Comparison of ENCODE assay signal across 8 cellular contexts in the genomic region with DNA sequence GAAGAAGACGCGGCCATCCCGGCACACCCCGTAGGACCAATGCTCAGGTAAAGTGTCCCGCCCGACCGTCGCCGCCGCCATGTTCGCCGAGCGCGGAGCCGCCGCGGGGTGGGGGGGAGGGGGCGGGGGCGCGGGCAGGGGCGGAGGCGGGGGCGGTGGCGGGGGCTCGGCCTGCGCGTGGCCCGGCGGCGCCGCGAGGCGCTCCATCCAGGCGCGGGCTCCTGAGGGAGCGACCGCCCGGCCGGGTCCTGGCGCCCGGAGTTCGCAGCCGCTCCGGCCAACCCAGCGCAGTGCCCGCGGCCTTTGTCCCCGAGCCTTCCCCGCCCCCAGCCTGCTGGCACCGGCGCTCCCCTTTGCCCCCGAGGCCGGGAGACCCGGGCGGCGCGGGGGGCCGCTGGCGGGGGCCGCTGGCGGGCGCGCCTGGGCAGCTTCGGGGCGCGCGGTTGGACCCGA. TPM values are rescaled to one million over a fixed set of nuclear protein-coding genes. Genes with fewer than 3 reads are reported as not detected.
DNase-seq lines count a peak whose midpoint lies in the region; ATAC-seq lines count a peak whose summit lies in the region.

A gene with protein sequence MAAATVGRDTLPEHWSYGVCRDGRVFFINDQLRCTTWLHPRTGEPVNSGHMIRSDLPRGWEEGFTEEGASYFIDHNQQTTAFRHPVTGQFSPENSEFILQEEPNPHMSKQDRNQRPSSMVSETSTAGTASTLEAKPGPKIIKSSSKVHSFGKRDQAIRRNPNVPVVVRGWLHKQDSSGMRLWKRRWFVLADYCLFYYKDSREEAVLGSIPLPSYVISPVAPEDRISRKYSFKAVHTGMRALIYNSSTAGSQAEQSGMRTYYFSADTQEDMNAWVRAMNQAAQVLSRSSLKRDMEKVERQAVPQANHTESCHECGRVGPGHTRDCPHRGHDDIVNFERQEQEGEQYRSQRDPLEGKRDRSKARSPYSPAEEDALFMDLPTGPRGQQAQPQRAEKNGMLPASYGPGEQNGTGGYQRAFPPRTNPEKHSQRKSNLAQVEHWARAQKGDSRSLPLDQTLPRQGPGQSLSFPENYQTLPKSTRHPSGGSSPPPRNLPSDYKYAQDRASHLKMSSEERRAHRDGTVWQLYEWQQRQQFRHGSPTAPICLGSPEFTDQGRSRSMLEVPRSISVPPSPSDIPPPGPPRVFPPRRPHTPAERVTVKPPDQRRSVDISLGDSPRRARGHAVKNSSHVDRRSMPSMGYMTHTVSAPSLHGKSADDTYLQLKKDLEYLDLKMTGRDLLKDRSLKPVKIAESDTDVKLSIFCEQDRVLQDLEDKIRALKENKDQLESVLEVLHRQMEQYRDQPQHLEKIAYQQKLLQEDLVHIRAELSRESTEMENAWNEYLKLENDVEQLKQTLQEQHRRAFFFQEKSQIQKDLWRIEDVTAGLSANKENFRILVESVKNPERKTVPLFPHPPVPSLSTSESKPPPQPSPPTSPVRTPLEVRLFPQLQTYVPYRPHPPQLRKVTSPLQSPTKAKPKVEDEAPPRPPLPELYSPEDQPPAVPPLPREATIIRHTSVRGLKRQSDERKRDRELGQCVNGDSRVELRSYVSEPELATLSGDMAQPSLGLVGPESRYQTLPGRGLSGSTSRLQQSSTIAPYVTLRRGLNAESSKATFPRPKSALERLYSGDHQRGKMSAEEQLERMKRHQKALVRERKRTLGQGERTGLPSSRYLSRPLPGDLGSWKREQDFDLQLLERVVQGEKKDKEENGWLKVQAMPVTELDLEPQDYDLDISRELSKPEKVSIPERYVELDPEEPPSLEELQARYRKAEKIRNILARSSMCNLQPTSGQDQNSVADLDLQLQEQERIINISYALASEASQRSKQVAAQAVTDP (minus strand): TSS at position 94 of the 453 bp plus-strand sequence. CDS start 13 bp downstream, at position 81.

- H3K9me3 Mint-ChIP-seq in activated CD4-positive, alpha-beta T cell treated with anti-CD3 and anti-CD28 coated beads for 36 hours (ENCODE audit: low read depth), result no peaks in the 10 kb centered on the region
- no peaks in the 10 kb centered on the region for H3K9me3 Mint-ChIP-seq in T-helper 1 cell treated with Interleukin-12 subunit alpha and Interleukin-12 subunit beta and Interleukin-4 antibody, amounts not matched to agents 30 μg/mL and 1 μg/mL, for 36 hours
- H3K9me3 Mint-ChIP-seq in naive B cell, result no peaks in the 10 kb centered on the region

- ATAC-seq in activated CD4-positive, alpha-beta T cell treated with anti-CD3 and anti-CD28 coated beads for 36 hours, result peak; percentile 41
- ATAC-seq in naive B cell (ENCODE audit: low read depth in 2 of 2) (peak; percentile 30 to 38), GM18519 (IDR thresholded peaks at IDR 0.05; ENCODE audit: low FRiP score, unreplicated experiment) (no peak)

- intact Hi-C loops in activated CD4-positive, alpha-beta T cell treated with anti-CD3 and anti-CD28 coated beads for 36 hours (cut with DNase I, micrococcal nuclease), result loop anchor here (2.0 to 5.0 kb wide), 2 partner anchors 62 to 192 kb away; a partner anchor contains a TSS

- peak; percentile 29 for DNase-seq in activated CD4-positive, alpha-beta T cell treated with anti-CD3 and anti-CD28 coated beads for 36 hours
- no peak for DNase-seq in activated CD4-positive, alpha-beta T cell treated with anti-CD3 and anti-CD28 coated beads for 1 hour
- DNase-seq in epithelial cell of prostate (ENCODE audit: low read depth, low spot score) (no peak), naive B cell (no peak), EL (no peak), H4 (ENCODE audit: low spot score) (no peak)

- POLR2A ChIA-PET in activated CD4-positive, alpha-beta T cell treated with anti-CD3 and anti-CD28 coated beads for 36 hours (lab: Charles Lee), result interaction anchor here (1.0 kb wide), 1 partner anchor 64 kb away, joined by 3 read pairs; no protein-coding TSS in a partner anchor

- H3K36me3 Mint-ChIP-seq in activated CD4-positive, alpha-beta T cell treated with anti-CD3 and anti-CD28 coated beads for 36 hours (ENCODE audit: low read depth), result no peaks in the 10 kb centered on the region
- peaks cover 3% of the 10 kb centered on the region for H3K36me3 Mint-ChIP-seq in T-helper 1 cell treated with Interleukin-12 subunit alpha and Interleukin-12 subunit beta and Interleukin-4 antibody, amounts not matched to agents 30 μg/mL and 1 μg/mL, for 36 hours (ENCODE audit: low read depth)
- peaks cover 0 to 11% of the 10 kb centered on the region in 2 donors for H3K36me3 Mint-ChIP-seq in naive B cell

- H3K4me1 Mint-ChIP-seq in activated CD4-positive, alpha-beta T cell treated with anti-CD3 and anti-CD28 coated beads for 36 hours, result peaks cover 7% of the 10 kb centered on the region
- peaks cover 6% of the 10 kb centered on the region for H3K4me1 Mint-ChIP-seq in T-helper 1 cell treated with Interleukin-12 subunit alpha and Interleukin-12 subunit beta and Interleukin-4 antibody, amounts not matched to agents 30 μg/mL and 1 μg/mL, for 36 hours (ENCODE audit: low read depth)
- H3K4me1 Mint-ChIP-seq in naive B cell, result peaks cover 8% of the 10 kb centered on the region in 3 donors

- CTCF ChIA-PET in activated CD4-positive, alpha-beta T cell treated with anti-CD3 and anti-CD28 coated beads for 36 hours (lab: Charles Lee), result interaction anchor here (0.8 to 1.2 kb wide), 4 partner anchors 13 to 229 kb away, joined by 3 to 5 read pairs (median 4); no protein-coding TSS in a partner anchor

- H3K27ac ChIP-seq in epithelial cell of prostate, result peak within 1 kb of the TSS; percentile 35

- H3K27ac Mint-ChIP-seq in activated CD4-positive, alpha-beta T cell treated with anti-CD3 and anti-CD28 coated beads for 36 hours, result peak within 1 kb of the TSS; percentile 66
- H3K27ac Mint-ChIP-seq in T-helper 1 cell treated with Interleukin-12 subunit alpha and Interleukin-12 subunit beta and Interleukin-4 antibody, amounts not matched to agents 30 μg/mL and 1 μg/mL, for 36 hours, result peak within 1 kb of the TSS; percentile 57
- H3K27ac Mint-ChIP-seq in naive B cell, result peak within 1 kb of the TSS in 4 of 6 donors; percentile 47 to 87 (median 82)

- peak within 1 kb of the TSS; percentile 77 for H3K4me3 Mint-ChIP-seq in activated CD4-positive, alpha-beta T cell treated with anti-CD3 and anti-CD28 coated beads for 36 hours
- H3K4me3 Mint-ChIP-seq in T-helper 1 cell treated with Interleukin-12 subunit alpha and Interleukin-12 subunit beta and Interleukin-4 antibody, amounts not matched to agents 30 μg/mL and 1 μg/mL, for 36 hours, result peak within 1 kb of the TSS; percentile 90
- H3K4me3 Mint-ChIP-seq in naive B cell, result peak within 1 kb of the TSS; percentile 84 to 97 (median 91)

- H3K27me3 Mint-ChIP-seq in activated CD4-positive, alpha-beta T cell treated with anti-CD3 and anti-CD28 coated beads for 36 hours, result peaks cover 12% of the 10 kb centered on the region
- H3K27me3 Mint-ChIP-seq in T-helper 1 cell treated with Interleukin-12 subunit alpha and Interleukin-12 subunit beta and Interleukin-4 antibody, amounts not matched to agents 30 μg/mL and 1 μg/mL, for 36 hours (ENCODE audit: low read depth), result peaks cover 35% of the 10 kb centered on the region
- H3K27me3 Mint-ChIP-seq in naive B cell, result peaks cover 9 to 30% (median 21%) of the 10 kb centered on the region in 3 donors

RNA-seq across cellular contexts. Expression of the gene that starts here (rescaled TPM):
- total RNA-seq in activated CD4-positive, alpha-beta T cell treated with anti-CD3 and anti-CD28 coated beads for 36 hours, result 1 to 10 TPM; 6.4 to 8.4 TPM
- polyA plus RNA-seq in naive B cell (ENCODE audit: low read depth in 6 of 6), result under 1 TPM in 2 of 6 donors, not detected in 4; 0.15 to 0.16 TPM
- 0.75 TPM in 1 of 2 replicates, not detected in the other for total RNA-seq in H4 (2014; rRNA removed; shearing (Covaris generic))

Comparison
In these comparisons a context has a peak if more than half of its experiments do, and no peak if none do; other contexts are left out.
1. Peak in ATAC-seq in naive B cell; RNA of the gene not detected or under 1 TPM.